11 cellular contexts compared by ENCODE assay signal in genomic region chr5:133938932-133939331, GRCh38. TPM values are rescaled to one million over a fixed set of nuclear protein-coding genes. Genes with fewer than 3 reads are reported as not detected.
A peak's percentile ranks its signal among the peaks of the same experiment; 100 is the strongest.
DNase-seq lines count a peak whose midpoint lies in the region; ATAC-seq, FAIRE-seq and TF ChIP-seq lines count a peak whose summit lies in the region.
"Had no signal": no experiment of that assay in that cellular context is flagged by ENCODE, and none has a peak within 500 bp of the region (broad histone marks: within the 10 kb centered on the region; RNA-seq: fewer than 3 reads in every experiment).

No MANE protein-coding gene starts in this region.

- CTCF ChIA-PET in K562 (lab: Yijun Ruan, JAX; ENCODE audit: low intra/inter-chr PET ratio) = no interaction called here

- no TSS peak for BruUV-seq in K562 (replicated peaks; lab: Mats Ljungman, UMichigan)

- H3K27me3 ChIP-seq in K562 (ENCODE audit: control insufficient read depth in 2 of 2, insufficient read depth in 2 of 2, low read length in 2 of 2) (no peaks in the 10 kb centered on the region), sigmoid colon (no peaks in the 10 kb centered on the region)

- peaks cover 1% of the 10 kb centered on the region for H3K9me1 ChIP-seq in K562 (ENCODE audit: control insufficient read depth, insufficient read depth, low read length)

- WGBS in K562 (ENCODE audit: insufficient coverage, low coverage, missing lambda C conversion rate) = 50% methylated on average over 3 of the region's 3 CpGs
- WGBS in sigmoid colon, 2 donors = 63 to 71% methylated on average over 3 of the region's 3 CpGs

- H3K36me3 ChIP-seq in K562 (ENCODE audit: control insufficient read depth, insufficient read depth, low read length) = no peaks in the 10 kb centered on the region
- no peaks in the 10 kb centered on the region for H3K36me3 ChIP-seq in sigmoid colon

- peak overlapping the region; percentile 68; the same call in 1 of the 2 replicates for H2AFZ ChIP-seq in K562 (ENCODE audit: low read depth, low read length)

- H3K4me3 ChIP-seq in GM12864 (ENCODE audit: low read depth, low read length) (no peak overlapping the region), K562 (no peak overlapping the region), sigmoid colon (no peak overlapping the region)

- POLR2A ChIA-PET in K562 (lab: Yijun Ruan, JAX) = interaction anchor here (0.8 to 3.0 kb wide), 4 partner anchors 8 to 370 kb away, joined by 3 to 13 read pairs (median 7); no protein-coding TSS in a partner anchor

- no peak for TF ChIP-seq RAD21 in K562 (CRISPR knock-in tag; conservative IDR thresholded peaks at IDR 0.05 in 1 of 2, IDR thresholded peaks at IDR 0.05 in 1 of 2)

- H3K27ac ChIP-seq in K562 (ENCODE audit: extremely low read depth, low read depth, low read length) (peak overlapping the region; percentile 68), sigmoid colon (no peak overlapping the region)

- no peak overlapping the region for H3K9ac ChIP-seq in K562 (ENCODE audit: insufficient read depth in 1 of 2, low read depth in 2 of 2, low read length in 2 of 2)

- peaks cover 37 to 66% of the 10 kb centered on the region in 2 experiments for H3K4me1 ChIP-seq in K562 (replicated peaks in 1 of 2; ENCODE audit: control insufficient read depth in 2 of 2, insufficient read depth in 2 of 2, low read length in 2 of 2)
- no peaks in the 10 kb centered on the region for H3K4me1 ChIP-seq in sigmoid colon

- ATAC-seq in GM19463 (IDR thresholded peaks at IDR 0.05; ENCODE audit: unreplicated experiment) (peak; percentile 42), HG03066 (IDR thresholded peaks at IDR 0.05; ENCODE audit: low read depth, unreplicated experiment) (peak; percentile 75), K562 (no peak), Right ventricle myocardium superior (ENCODE audit: poor library complexity) (no peak)
- ATAC-seq: effector memory CD8-positive, alpha-beta T cell had no signal

- H4K20me1 ChIP-seq in K562 (replicated peaks; ENCODE audit: control insufficient read depth, insufficient read depth, low read length) = no peaks in the 10 kb centered on the region

- TF ChIP-seq POLR2A in K562 (conservative IDR thresholded peaks at IDR 0.05) (no peak), sigmoid colon (IDR thresholded peaks at IDR 0.05) (no peak)

- in situ Hi-C loops in K562 (cut with MboI) = no loop called here

- H3K79me2 ChIP-seq in K562 (ENCODE audit: control insufficient read depth, insufficient read depth, low read length) = no peaks in the 10 kb centered on the region

- no peak for FAIRE-seq in K562 (lab: Jason Lieb, UNC)

- H3K4me2 ChIP-seq in K562 (ENCODE audit: insufficient read depth, low read length) = peak overlapping the region; percentile 46; the same call in 1 of the 2 replicates

- H3K9me3 ChIP-seq in K562 (replicated peaks; ENCODE audit: control insufficient read depth, insufficient read depth, low read depth, low read length) = no peaks in the 10 kb centered on the region; the same call in 1 of the 2 replicates
- no peaks in the 10 kb centered on the region for H3K9me3 ChIP-seq in sigmoid colon

- intact Hi-C loops in K562 (cut with micrococcal nuclease) (no loop called here), Right ventricle myocardium superior (cut with DNase I) (no loop called here), sigmoid colon (cut with DNase I) (no loop called here)

- peak; percentile 56 for DNase-seq in GM12864 (ENCODE audit: low read depth)
- DNase-seq in K562 (ENCODE audit: extremely low read depth in 1 of 4, low spot score in 3 of 4) = no peak
- no peak for DNase-seq in Right ventricle myocardium superior
- no peak for DNase-seq in SHP77 treated with DMSO at 0.1 percent for 48 hours (lab: John Stamatoyannopoulos, UW)
- no peak for DNase-seq in sigmoid colon
- DNase-seq in OCI-M1 (lab: John Stamatoyannopoulos, UW) = no peak
- DNase-seq: amniotic stem cell; effector memory CD8-positive, alpha-beta T cell; SW 1271 had no signal

- TF ChIP-seq CTCF in GM12864 (IDR thresholded peaks at IDR 0.05; ENCODE audit: low read depth, low read length, missing control alignments) (no peak), K562 (IDR thresholded peaks at IDR 0.05 in 2 of 3, conservative IDR thresholded peaks at IDR 0.05 in 1 of 3; ENCODE audit: insufficient read depth in 2 of 3, low read depth in 1 of 3, low read length in 3 of 3) (no peak), sigmoid colon (IDR thresholded peaks at IDR 0.05) (no peak)

- TF ChIP-seq EP300 in K562 (IDR thresholded peaks at IDR 0.05; ENCODE audit: low read length) (no peak), sigmoid colon (IDR thresholded peaks at IDR 0.05) (no peak)

RNA-seq across cellular contexts. Expression of gene C5orf15, which starts 29.5 kb away (rescaled TPM):
- total RNA-seq in K562 (2011; cell fraction: chromatin; rRNA removed; ENCODE audit: low replicate concordance) = 43.2 and 55.8 TPM in 2 replicates
- total RNA-seq in K562 (2011; cell fraction: nucleolus; rRNA removed) = 42.0 and 45.9 TPM in 2 replicates
- 49.2 and 65.0 TPM in 2 replicates for total RNA-seq in K562 (2011; cell fraction: nucleoplasm; rRNA removed)
- total RNA-seq in K562 (2014; rRNA removed) (23.3 and 28.2 TPM in 2 replicates), K562 (2014; rRNA removed; fragmentation: Illumina TruSeq; extraction: Trizol) (44.0 and 45.6 TPM in 2 replicates), K562 (2015; rRNA removed; fragmentation: Illumina TruSeq; extraction: Trizol) (35.5 and 36.3 TPM in 2 replicates), K562 (2021) (22.7 and 24.0 TPM in 2 replicates), Right ventricle myocardium superior (34.8 TPM), sigmoid colon (10 to 100 TPM; 22.8 to 38.5 (median 30.9) TPM)
- polyA plus RNA-seq in K562 (2011; rRNA removed) (50.7 and 52.0 TPM in 2 replicates), K562 (2014; fragmentation: Illumina TruSeq; extraction: Trizol) (46.4 and 49.8 TPM in 2 replicates), K562 (2014; fragmentation: Nextera tagmentation; extraction: Ambion mirVana) (10 to 100 TPM; 30.0 to 32.5 TPM), K562 (2014; rRNA removed) (35.7 and 40.2 TPM in 2 replicates), sigmoid colon (10 to 100 TPM in 2 of 3 donors, 1 to 10 TPM in 1; 6.6 to 34.1 (median 15.7) TPM)
- 25.2 and 36.2 TPM in 2 replicates for polyA plus RNA-seq in K562 (2011; cell fraction: cytosol; rRNA removed)
- 20.3 and 25.9 TPM in 2 replicates for polyA plus RNA-seq in K562 (2011; cell fraction: nucleus; rRNA removed)
- polyA plus RNA-seq in K562 (2012) = 23.1 and 36.4 TPM in 2 replicates
- polyA minus RNA-seq in K562 (2011; rRNA and poly(A)+ RNA removed) = 44.5 and 49.8 TPM in 2 replicates
- polyA minus RNA-seq in K562 (2011; cell fraction: cytosol; rRNA and poly(A)+ RNA removed) = 23.3 and 43.8 TPM in 2 replicates
- polyA minus RNA-seq in K562 (2011; cell fraction: nucleus; rRNA and poly(A)+ RNA removed) = 9.3 and 15.6 TPM in 2 replicates

Comparison
In these comparisons a context has a peak if more than half of its experiments do, and no peak if none do; other contexts are left out.
1. ATAC-seq: peak in GM19463 (single experiment) and HG03066 (single experiment); none in K562 (single experiment) and Right ventricle myocardium superior (single experiment).